In genomic region chr15:67781907-67782559, GRCh38 we compare ENCODE assay signal across 29 cellular contexts. TPM values are rescaled to one million over a fixed set of nuclear protein-coding genes. Genes with fewer than 3 reads are reported as not detected.
A peak's percentile ranks its signal among the peaks of the same experiment; 100 is the strongest.
DNase-seq lines count a peak whose midpoint lies in the region; ATAC-seq and TF ChIP-seq lines count a peak whose summit lies in the region.
"Had no signal": no experiment of that assay in that cellular context is flagged by ENCODE, and none has a peak within 500 bp of the region (broad histone marks: within the 10 kb centered on the region; RNA-seq: fewer than 3 reads in every experiment).

No MANE protein-coding gene starts in this region.

- H3K4me2 ChIP-seq in Karpas-422 (ENCODE audit: low read depth, low read length, poor library complexity, severe bottlenecking), result peak overlapping the region; percentile 61
- peak overlapping the region; percentile 96 for H3K4me2 ChIP-seq in OCI-LY1 (ENCODE audit: low read length)
- H3K4me2 ChIP-seq in mesendoderm (ENCODE audit: low read length), result no peak overlapping the region
- no peak overlapping the region for H3K4me2 ChIP-seq in H9 (ENCODE audit: insufficient read depth, insufficient read length, low read length)

- H3K23ac ChIP-seq in mesendoderm (ENCODE audit: low read length), result no peak overlapping the region
- H3K23ac ChIP-seq in H9 (ENCODE audit: insufficient read length, low read depth, low read length), result no peak overlapping the region

- no peak overlapping the region for H3K4ac ChIP-seq in mesendoderm (ENCODE audit: low read depth, low read length)
- H3K4ac ChIP-seq in H9 (ENCODE audit: low read depth, low read length), result no peak overlapping the region

- H3K36me3 Mint-ChIP-seq in H9 (ENCODE audit: insufficient read depth in 1 of 3, low read depth in 3 of 3), result no peaks in the 10 kb centered on the region

- H3K9me2 ChIP-seq in Karpas-422 (replicated peaks; ENCODE audit: insufficient read depth, low read length), result no peaks in the 10 kb centered on the region
- no peaks in the 10 kb centered on the region for H3K9me2 ChIP-seq in OCI-LY1 (ENCODE audit: low read depth, low read length)

- H2AFZ ChIP-seq in Karpas-422 (ENCODE audit: low read length) (no peak overlapping the region), OCI-LY1 (ENCODE audit: low read length) (no peak overlapping the region), H9 (ENCODE audit: low read length) (no peak overlapping the region)

- no peaks in the 10 kb centered on the region for H3K9me3 Mint-ChIP-seq in H9
- H3K9me3 Mint-ChIP-seq: mesothelial cell of epicardium, nephron, T-cell had no signal

- no peaks in the 10 kb centered on the region; the same call in 1 of the 2 replicates for H3K27me3 Mint-ChIP-seq in H9 (ENCODE audit: low read depth)
- H3K27me3 Mint-ChIP-seq: T-cell had no signal

- no CpG with 5 or more reads among the region's 8 CpGs for WGBS in mesendoderm (ENCODE audit: extremely low coverage, insufficient coverage, low lambda C conversion rate)
- WGBS in H9 (ENCODE audit: extremely low coverage, insufficient read length, low lambda C conversion rate), result no CpG with 5 or more reads among the region's 8 CpGs

- no peak overlapping the region for H2BK20ac ChIP-seq in H9 (ENCODE audit: low read depth, low read length, poor library complexity, severe bottlenecking)

- H4K5ac ChIP-seq in mesendoderm (ENCODE audit: low read length), result no peak overlapping the region
- H4K5ac ChIP-seq in H9 (ENCODE audit: insufficient read length, low read depth, low read length), result no peak overlapping the region

- H3K27ac ChIP-seq in Karpas-422 (ENCODE audit: low read length) (peak overlapping the region; percentile 91; the same call in 1 of the 2 replicates), OCI-LY1 (ENCODE audit: low read depth, low read length, poor library complexity, severe bottlenecking) (peak overlapping the region; percentile 99), mesendoderm (ENCODE audit: low read depth, low read length) (no peak overlapping the region), H9 (ENCODE audit: insufficient read length, low read depth, low read length) (no peak overlapping the region)
- H3K27ac ChIP-seq: upper lobe of right lung had no signal

- H3K18ac ChIP-seq in mesendoderm (ENCODE audit: low read length), result no peak overlapping the region
- H3K18ac ChIP-seq in H9 (ENCODE audit: insufficient read length, low read depth, low read length), result no peak overlapping the region

- H3K4me1 Mint-ChIP-seq in H9, result peaks cover 31 to 53% of the 10 kb centered on the region in 2 experiments

- H4K20me1 ChIP-seq in Karpas-422 (ENCODE audit: insufficient read depth, low read depth, low read length) (no peaks in the 10 kb centered on the region), OCI-LY1 (ENCODE audit: insufficient read depth, low read length) (no peaks in the 10 kb centered on the region), H9 (ENCODE audit: control insufficient read depth, insufficient read depth, insufficient read length) (no peaks in the 10 kb centered on the region)

- DNase-seq in NCI-H2107 treated with DMSO at 0.1 percent for 48 hours (lab: John Stamatoyannopoulos, UW; ENCODE audit: unreplicated experiment) (peak; percentile 45), NCI-H2107 (lab: John Stamatoyannopoulos, UW) (no peak), Karpas-422 (peak; percentile 50), mesendoderm (peak; percentile 91), H9 (no peak)
- DNase-seq: 8988T; activated CD4-positive, alpha-beta T cell treated with anti-CD3 and anti-CD28 coated beads, Interleukin-2, amount 50 U/mL, for 4 hours; anterior cingulate cortex; BE2C; Calu3; central memory CD4-positive, alpha-beta T cell; dorsolateral prefrontal cortex; KBM-7; NCI-H1092 treated with DMSO at 0.1 percent for 48 hours; Right ventricle myocardium superior; small intestine; stimulated activated CD4-positive, alpha-beta T cell treated with anti-CD3 and anti-CD28 coated beads, Interleukin-4, amount 100 ng/mL, for 4 hours; T-cell; upper lobe of right lung had no signal

- H3F3A ChIP-seq in OCI-LY1 (ENCODE audit: insufficient read depth, low read length), result peaks cover 12% of the 10 kb centered on the region

- H3K27me3 ChIP-seq in Karpas-422 (ENCODE audit: low read length) (no peaks in the 10 kb centered on the region), OCI-LY1 (ENCODE audit: insufficient read depth, low read length) (no peaks in the 10 kb centered on the region), mesendoderm (ENCODE audit: insufficient read depth, low read length, poor library complexity) (no peaks in the 10 kb centered on the region), H9 (ENCODE audit: insufficient read depth, low read length) (no peaks in the 10 kb centered on the region)
- H3K27me3 ChIP-seq: BE2C, dorsolateral prefrontal cortex, upper lobe of right lung had no signal

- no peaks in the 10 kb centered on the region for H3K23me2 ChIP-seq in H9 (ENCODE audit: insufficient read length, low read depth, low read length, poor library complexity, severe bottlenecking)

- H2BK5ac ChIP-seq in mesendoderm (ENCODE audit: low read length) (no peak overlapping the region), H9 (ENCODE audit: insufficient read length, low read length) (no peak overlapping the region)

- H3K36me3 ChIP-seq in Karpas-422 (ENCODE audit: insufficient read depth, low read length) (no peaks in the 10 kb centered on the region), OCI-LY1 (ENCODE audit: insufficient read depth, low read length) (no peaks in the 10 kb centered on the region), mesendoderm (ENCODE audit: control insufficient read depth, insufficient read depth, low read length) (no peaks in the 10 kb centered on the region)
- H3K36me3 ChIP-seq: BE2C, upper lobe of right lung had no signal

- H2AK5ac ChIP-seq in mesendoderm (ENCODE audit: low read length), result no peak overlapping the region
- H2AK5ac ChIP-seq in H9 (ENCODE audit: insufficient read length, low read length), result no peak overlapping the region

- H3K4me1 ChIP-seq in Karpas-422 (ENCODE audit: low read length) (peaks cover 50% of the 10 kb centered on the region), OCI-LY1 (ENCODE audit: insufficient read depth, low read length, severe bottlenecking) (peaks cover 100% of the 10 kb centered on the region), mesendoderm (ENCODE audit: control insufficient read depth, low read depth, low read length) (peaks cover 4% of the 10 kb centered on the region), H9 (ENCODE audit: insufficient read depth, low read length) (no peaks in the 10 kb centered on the region; the same call in 1 of the 2 replicates)
- H3K4me1 ChIP-seq: upper lobe of right lung had no signal

- H3K9me3 ChIP-seq in Karpas-422 (ENCODE audit: low read length), result no peaks in the 10 kb centered on the region
- H3K9me3 ChIP-seq in OCI-LY1 (ENCODE audit: low read length), result no peaks in the 10 kb centered on the region
- no peaks in the 10 kb centered on the region for H3K9me3 ChIP-seq in H9 (ENCODE audit: control insufficient read depth, low read depth, low read length)
- H3K9me3 ChIP-seq: BE2C, upper lobe of right lung had no signal

- H3K56ac ChIP-seq in mesendoderm (ENCODE audit: low read length), result no peak overlapping the region
- H3K56ac ChIP-seq in H9 (ENCODE audit: insufficient read length, low read depth, low read length), result no peak overlapping the region

- H3K79me1 ChIP-seq in mesendoderm (ENCODE audit: low read length) (no peaks in the 10 kb centered on the region), H9 (ENCODE audit: insufficient read depth, low read depth, low read length, poor library complexity, severe bottlenecking) (no peaks in the 10 kb centered on the region)

- no peak overlapping the region for H3K4me3 Mint-ChIP-seq in H9
- H3K4me3 Mint-ChIP-seq: mesothelial cell of epicardium, nephron, T-cell had no signal

- H3K4me3 ChIP-seq in Karpas-422 (ENCODE audit: low read length), result no peak overlapping the region
- peak overlapping the region; percentile 80 for H3K4me3 ChIP-seq in OCI-LY1 (ENCODE audit: low read depth, low read length, poor library complexity, severe bottlenecking)
- H3K4me3 ChIP-seq in mesendoderm (ENCODE audit: low read length), result no peak overlapping the region
- H3K4me3 ChIP-seq: dorsolateral prefrontal cortex, upper lobe of right lung had no signal

- no peak overlapping the region for H4K91ac ChIP-seq in H9 (ENCODE audit: insufficient read length, low read depth, low read length)

- peak overlapping the region in 1 of 3 experiments; percentile 87; a peak in 2 of 7 replicates for H3K27ac Mint-ChIP-seq in H9
- H3K27ac Mint-ChIP-seq: mesothelial cell of epicardium, progenitor cell of endocrine pancreas had no signal

- H3K9ac ChIP-seq in Karpas-422 (ENCODE audit: low read length) (no peak overlapping the region), OCI-LY1 (ENCODE audit: low read length) (peak overlapping the region; percentile 97), mesendoderm (ENCODE audit: low read length) (no peak overlapping the region), H9 (ENCODE audit: extremely low read depth, insufficient read length, low read length) (no peak overlapping the region)

- H3K79me2 ChIP-seq in Karpas-422 (ENCODE audit: low read length) (no peaks in the 10 kb centered on the region), OCI-LY1 (ENCODE audit: insufficient read depth, low read length) (peaks cover 14% of the 10 kb centered on the region; the same call in 1 of the 2 replicates), mesendoderm (ENCODE audit: control insufficient read depth, insufficient read depth, low read length) (no peaks in the 10 kb centered on the region), H9 (ENCODE audit: insufficient read depth, low read length) (no peaks in the 10 kb centered on the region)

- no peak overlapping the region for H2BK12ac ChIP-seq in H9 (ENCODE audit: insufficient read length, low read depth, low read length)

- H3K14ac ChIP-seq in H9 (ENCODE audit: insufficient read depth, low read length), result no peak overlapping the region

- ATAC-seq in GM19351 (IDR thresholded peaks at IDR 0.05; ENCODE audit: unreplicated experiment), result no peak
- no peak for ATAC-seq in GM18870 (IDR thresholded peaks at IDR 0.05; ENCODE audit: unreplicated experiment)
- ATAC-seq: HCT116, left lobe of liver, T-cell, upper lobe of right lung had no signal

- no peak overlapping the region for H2BK15ac ChIP-seq in mesendoderm (replicated peaks; ENCODE audit: low read depth)
- no peak overlapping the region for H2BK15ac ChIP-seq in H9 (ENCODE audit: low read depth, low read length)

- H4K8ac ChIP-seq in mesendoderm (ENCODE audit: low read depth, low read length), result no peak overlapping the region
- H4K8ac ChIP-seq in H9 (replicated peaks; ENCODE audit: insufficient read length, low read depth, low read length), result no peak overlapping the region

- H3T11ph ChIP-seq in H9 (ENCODE audit: low read length), result no peak overlapping the region

- no peak overlapping the region for H2BK120ac ChIP-seq in mesendoderm (ENCODE audit: low read depth, low read length)
- no peak overlapping the region for H2BK120ac ChIP-seq in H9 (ENCODE audit: low read depth, low read length, poor library complexity, severe bottlenecking)

- TF ChIP-seq CTCF in OCI-LY1 (IDR thresholded peaks at IDR 0.05; ENCODE audit: low read length), result no peak
- no peak for TF ChIP-seq CTCF in H9 (conservative IDR thresholded peaks at IDR 0.05)

RNA-seq across cellular contexts. Expression of gene SKOR1, which starts 43.3 kb away (rescaled TPM):
- 0.43 and 0.45 TPM in 2 replicates for total RNA-seq in Karpas-422 (2014; rRNA removed; shearing (Covaris generic); ENCODE audit: low replicate concordance)
- 0.07 TPM for polyA plus RNA-seq in mesendoderm (2013, experiment 1 of 2)
- 0.08 TPM for polyA plus RNA-seq in mesendoderm (2013, experiment 2 of 2)
- total RNA-seq in H9 (2021), result 0.13 TPM in 2 replicates
- total RNA-seq: glomerular endothelial cell had no signal

RNA-seq across cellular contexts. Expression of gene RNU6-1, which starts 57.8 kb away (rescaled TPM):
- not detected in 2 replicates for total RNA-seq in Karpas-422 (2014; rRNA removed; shearing (Covaris generic); ENCODE audit: low replicate concordance)
- not detected for polyA plus RNA-seq in mesendoderm (2013, experiment 1 of 2)
- not detected for polyA plus RNA-seq in mesendoderm (2013, experiment 2 of 2)
- total RNA-seq in H9 (2021), result not detected in 2 replicates
- total RNA-seq: Calu3, dorsolateral prefrontal cortex, glomerular endothelial cell, left lobe of liver, mesothelial cell of epicardium, progenitor cell of endocrine pancreas, Right ventricle myocardium superior, T-cell, upper lobe of right lung had no signal
- polyA plus RNA-seq: esophagus, small intestine had no signal

Comparison
In these comparisons a context has a peak if more than half of its experiments do, and no peak if none do; other contexts are left out.
1. DNase-seq: peak in NCI-H2107 treated with DMSO at 0.1 percent for 48 hours (single experiment), Karpas-422 (single experiment) and mesendoderm (single experiment); none in NCI-H2107 (single experiment) and H9 (single experiment).
2. H3K27ac ChIP-seq: peak in Karpas-422 (single experiment) and OCI-LY1 (single experiment); none in mesendoderm (single experiment) and H9 (single experiment).
3. H3K4me2 ChIP-seq: peak in Karpas-422 (single experiment) and OCI-LY1 (single experiment); none in mesendoderm (single experiment) and H9 (single experiment).